ENCODE assay signal across 8 cellular contexts in the genomic region with DNA sequence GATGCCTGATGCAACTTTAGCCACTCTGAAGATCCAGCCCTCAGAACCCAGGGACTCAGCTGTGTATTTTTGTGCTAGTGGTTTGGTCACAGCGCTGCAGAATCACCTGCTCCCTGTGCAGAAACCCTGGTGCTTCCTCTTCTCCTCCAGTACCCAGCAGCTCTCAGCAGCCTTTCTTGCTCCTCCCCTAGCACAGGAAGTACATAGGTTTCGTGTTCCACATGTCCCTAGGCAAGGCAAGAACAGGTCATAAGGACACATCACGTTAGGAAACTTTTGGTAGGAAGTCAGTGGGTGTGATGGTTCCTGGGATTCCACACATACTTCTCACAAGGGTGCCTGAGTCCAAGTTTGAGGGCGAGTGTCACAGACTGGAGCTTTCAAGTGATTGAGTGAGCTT.
A peak's percentile ranks its signal among the peaks of the same experiment; 100 is the strongest.
DNase-seq lines count a peak whose midpoint lies in the region; ATAC-seq and TF ChIP-seq lines count a peak whose summit lies in the region.

No MANE protein-coding gene starts in this region.

- no peak overlapping the region for H3K4me3 Mint-ChIP-seq in endodermal cell

- TF ChIP-seq CTCF in endodermal cell (conservative IDR thresholded peaks at IDR 0.05) (no peak), A673 (conservative IDR thresholded peaks at IDR 0.05; ENCODE audit: low read depth, low read length) (no peak)

- DNase-seq in GDM1 (lab: John Stamatoyannopoulos, UW) (peak; percentile 81), NCI-H1930 (lab: John Stamatoyannopoulos, UW) (no peak), endodermal cell (no peak), A673 (ENCODE audit: low spot score) (no peak), left colon (no peak)
- DNase-seq in activated naive CD4-positive, alpha-beta T cell treated with anti-CD3 and anti-CD28 coated beads, Interleukin-2, amount 50 U/mL, for 72 hours (ENCODE audit: low spot score in 2 of 2), result no peak

- no peak overlapping the region for H3K9ac ChIP-seq in endodermal cell (ENCODE audit: extremely low read depth, low read length, poor library complexity, severe bottlenecking)

- peaks cover 10% of the 10 kb centered on the region for H3K27me3 Mint-ChIP-seq in endodermal cell (ENCODE audit: insufficient read depth)

- H3K9me3 Mint-ChIP-seq in activated naive CD4-positive, alpha-beta T cell treated with anti-CD3 and anti-CD28 coated beads, Interleukin-2, amount 50 U/mL, for 72 hours, result no peaks in the 10 kb centered on the region
- no peaks in the 10 kb centered on the region for H3K9me3 Mint-ChIP-seq in endodermal cell

- no TSS peak for BruUV-seq in A673 (replicated peaks; lab: Mats Ljungman, UMichigan)

- H3K27ac Mint-ChIP-seq in activated naive CD4-positive, alpha-beta T cell treated with anti-CD3 and anti-CD28 coated beads, Interleukin-2, amount 50 U/mL, for 72 hours, result peak overlapping the region; percentile 2 to 39
- no peak overlapping the region for H3K27ac Mint-ChIP-seq in endodermal cell

- no peaks in the 10 kb centered on the region for H3K36me3 ChIP-seq in endodermal cell (ENCODE audit: control insufficient read depth, insufficient read depth, low read length)
- H3K36me3 ChIP-seq in A673 (ENCODE audit: insufficient read depth, low read length, poor library complexity, severe bottlenecking), result no peaks in the 10 kb centered on the region

- CTCF ChIA-PET in A673 (lab: Charles Lee), result no interaction called here

- H3K27ac ChIP-seq in endodermal cell (ENCODE audit: low read depth, low read length) (no peak overlapping the region), A673 (ENCODE audit: low read depth, low read length, poor library complexity, severe bottlenecking) (no peak overlapping the region)

- intact Hi-C loops in A673 (cut with micrococcal nuclease; ENCODE audit: unreplicated experiment), result no loop called here
- intact Hi-C loops in left colon (cut with DNase I, micrococcal nuclease), result no loop called here

- WGBS in endodermal cell (ENCODE audit: insufficient coverage in 1 of 2, insufficient read length in 1 of 2), 2 experiments, result 78 to 82% methylated on average over 1 to 4 of the region's 4 CpGs

- H3K4me1 Mint-ChIP-seq in endodermal cell, result peaks cover 17% of the 10 kb centered on the region

- H3K9me3 ChIP-seq in endodermal cell (ENCODE audit: control insufficient read depth, low read length) (no peaks in the 10 kb centered on the region), A673 (ENCODE audit: low read depth, low read length, poor library complexity, severe bottlenecking) (no peaks in the 10 kb centered on the region)

- peak; percentile 78 for ATAC-seq in GM21381 (IDR thresholded peaks at IDR 0.05; ENCODE audit: unreplicated experiment)
- peak; percentile 59 for ATAC-seq in HG03565 (IDR thresholded peaks at IDR 0.05; ENCODE audit: unreplicated experiment)
- ATAC-seq in activated naive CD4-positive, alpha-beta T cell treated with anti-CD3 and anti-CD28 coated beads, Interleukin-2, amount 50 U/mL, for 72 hours, result peak; percentile 65 to 72
- ATAC-seq in left colon, result no peak

- H3K4me1 ChIP-seq in endodermal cell (ENCODE audit: control insufficient read depth, insufficient read depth, low read length), result peaks cover 12% of the 10 kb centered on the region
- no peaks in the 10 kb centered on the region for H3K4me1 ChIP-seq in A673 (ENCODE audit: insufficient read depth, low read length, poor library complexity, severe bottlenecking)

- POLR2A ChIA-PET in A673 (lab: Charles Lee; ENCODE audit: low non-redundant PET), result no interaction called here

- H3K27me3 ChIP-seq in endodermal cell (ENCODE audit: control insufficient read depth, insufficient read depth, low read length, poor library complexity, severe bottlenecking) (no peaks in the 10 kb centered on the region), A673 (replicated peaks; ENCODE audit: insufficient read depth, low read depth, low read length, poor library complexity) (no peaks in the 10 kb centered on the region)

- H3K4me3 ChIP-seq in endodermal cell (ENCODE audit: low read length), result no peak overlapping the region
- H3K4me3 ChIP-seq in A673 (ENCODE audit: low read depth, low read length, poor library complexity, severe bottlenecking), result no peak overlapping the region

- H3K36me3 Mint-ChIP-seq in activated naive CD4-positive, alpha-beta T cell treated with anti-CD3 and anti-CD28 coated beads, Interleukin-2, amount 50 U/mL, for 72 hours, result no peaks in the 10 kb centered on the region
- no peaks in the 10 kb centered on the region for H3K36me3 Mint-ChIP-seq in endodermal cell (ENCODE audit: low read depth)
